Comparison of ENCODE assay signal across 22 cellular contexts in genomic region chr1:235595079-235595478, GRCh38. TPM values are rescaled to one million over a fixed set of nuclear protein-coding genes. Genes with fewer than 3 reads are reported as not detected.
A peak's percentile ranks its signal among the peaks of the same experiment; 100 is the strongest.
DNase-seq lines count a peak whose midpoint lies in the region; ATAC-seq, FAIRE-seq and TF ChIP-seq lines count a peak whose summit lies in the region.
"Had no signal": no experiment of that assay in that cellular context is flagged by ENCODE, and none has a peak within 500 bp of the region (broad histone marks: within the 10 kb centered on the region; RNA-seq: fewer than 3 reads in every experiment).

No MANE protein-coding gene starts in this region.

- peak in 1 of 2 donors; percentile 28 for ATAC-seq in natural killer cell treated with Interleukin-12 subunit alpha and Interleukin-12 subunit beta and Interleukin-15 and Interleukin-18, amount 100 ng/mL, for 72 hours
- ATAC-seq in natural killer cell (no peak), HG02840 (IDR thresholded peaks at IDR 0.05; ENCODE audit: low FRiP score, unreplicated experiment) (no peak)
- ATAC-seq: A549 had no signal

- peaks cover 6 to 8% of the 10 kb centered on the region in 2 donors for H3K4me1 Mint-ChIP-seq in natural killer cell treated with Interleukin-12 subunit alpha and Interleukin-12 subunit beta and Interleukin-15 and Interleukin-18, amount 100 ng/mL, for 72 hours (ENCODE audit: low read depth in 2 of 2)
- peaks cover 8 to 9% of the 10 kb centered on the region in 2 donors for H3K4me1 Mint-ChIP-seq in natural killer cell
- no peaks in the 10 kb centered on the region for H3K4me1 Mint-ChIP-seq in chondrocyte (ENCODE audit: low read depth)

- H3K4me3 Mint-ChIP-seq in natural killer cell treated with Interleukin-12 subunit alpha and Interleukin-12 subunit beta and Interleukin-15 and Interleukin-18, amount 100 ng/mL, for 72 hours: no peak overlapping the region
- no peak overlapping the region for H3K4me3 Mint-ChIP-seq in natural killer cell
- no peak overlapping the region for H3K4me3 Mint-ChIP-seq in chondrocyte (ENCODE audit: unreplicated experiment)
- H3K4me3 Mint-ChIP-seq: CD14-positive monocyte; CD4-positive, alpha-beta T cell; CD8-positive, alpha-beta memory T cell; HFFc6 had no signal

- DNase-seq in natural killer cell treated with Interleukin-12 subunit alpha and Interleukin-12 subunit beta and Interleukin-15 and Interleukin-18, amount 100 ng/mL, for 72 hours (ENCODE audit: low spot score): peak; percentile 0
- no peak for DNase-seq in natural killer cell
- DNase-seq in chondrocyte (ENCODE audit: low spot score): peak; percentile 44
- peak; percentile 66 for DNase-seq in posterior vena cava (ENCODE audit: low spot score)
- DNase-seq in NCI-H748 (lab: John Stamatoyannopoulos, UW; ENCODE audit: unreplicated experiment): no peak
- no peak for DNase-seq in D721Med (ENCODE audit: insufficient read length, low spot score)
- DNase-seq: 8988T; ACHN; AML-193; BE2C; CD4-positive, alpha-beta T cell; CD8-positive, alpha-beta memory T cell; DMS53; DMS79 treated with DMSO at 0.1 percent for 48 hours; GF-D8; GOT3; HFFc6 had no signal

- no peak for FAIRE-seq in D721Med (lab: Jason Lieb, UNC)
- FAIRE-seq: A549, GM12892, H54 had no signal

- H3K36me3 Mint-ChIP-seq in natural killer cell treated with Interleukin-12 subunit alpha and Interleukin-12 subunit beta and Interleukin-15 and Interleukin-18, amount 100 ng/mL, for 72 hours: no peaks in the 10 kb centered on the region
- H3K36me3 Mint-ChIP-seq in natural killer cell: no peaks in the 10 kb centered on the region
- H3K36me3 Mint-ChIP-seq in chondrocyte (ENCODE audit: low read depth): no peaks in the 10 kb centered on the region
- H3K36me3 Mint-ChIP-seq: CD14-positive monocyte; CD8-positive, alpha-beta memory T cell had no signal

- no peaks in the 10 kb centered on the region for H3K9me3 Mint-ChIP-seq in natural killer cell treated with Interleukin-12 subunit alpha and Interleukin-12 subunit beta and Interleukin-15 and Interleukin-18, amount 100 ng/mL, for 72 hours
- no peaks in the 10 kb centered on the region for H3K9me3 Mint-ChIP-seq in natural killer cell
- H3K9me3 Mint-ChIP-seq in chondrocyte (ENCODE audit: low read depth): no peaks in the 10 kb centered on the region
- H3K9me3 Mint-ChIP-seq: CD4-positive, alpha-beta T cell; HFFc6 had no signal

- intact Hi-C loops in natural killer cell (cut with micrococcal nuclease): no loop called here
- intact Hi-C loops in posterior vena cava (cut with DNase I): no loop called here

- no peak overlapping the region for H3K27ac Mint-ChIP-seq in natural killer cell treated with Interleukin-12 subunit alpha and Interleukin-12 subunit beta and Interleukin-15 and Interleukin-18, amount 100 ng/mL, for 72 hours
- H3K27ac Mint-ChIP-seq in natural killer cell (no peak overlapping the region), chondrocyte (ENCODE audit: unreplicated experiment) (no peak overlapping the region)
- H3K27ac Mint-ChIP-seq: CD14-positive monocyte; CD4-positive, alpha-beta T cell; CD8-positive, alpha-beta memory T cell; HFFc6 had no signal

- TF ChIP-seq CTCF in natural killer cell (IDR thresholded peaks at IDR 0.05) (no peak), chondrocyte (IDR thresholded peaks at IDR 0.05) (no peak), D721Med (IDR thresholded peaks at IDR 0.05; ENCODE audit: insufficient read depth, missing control alignments) (no peak)

- peaks cover 8 to 16% of the 10 kb centered on the region in 2 donors for H3K27me3 Mint-ChIP-seq in natural killer cell treated with Interleukin-12 subunit alpha and Interleukin-12 subunit beta and Interleukin-15 and Interleukin-18, amount 100 ng/mL, for 72 hours
- H3K27me3 Mint-ChIP-seq in natural killer cell (ENCODE audit: low read depth in 2 of 2) (peaks cover 7 to 8% of the 10 kb centered on the region in 2 donors), chondrocyte (ENCODE audit: low read depth) (no peaks in the 10 kb centered on the region)

RNA-seq across cellular contexts. Expression of gene GNG4, which starts 54.5 kb away (rescaled TPM):
- under 1 TPM in 1 of 2 donors, not detected in 1; 0.19 TPM for total RNA-seq in natural killer cell treated with Interleukin-12 subunit alpha and Interleukin-12 subunit beta and Interleukin-15 and Interleukin-18, amount 100 ng/mL, for 72 hours
- under 1 TPM in 2 of 3 donors, not detected in 1; 0.07 to 0.12 TPM for total RNA-seq in natural killer cell
- total RNA-seq in chondrocyte: 0.19 to 0.60 TPM (median 0.38 TPM) in 3 replicates
- total RNA-seq in posterior vena cava: under 1 TPM; 0.32 to 0.38 TPM
- total RNA-seq: CD4-positive, alpha-beta T cell had no signal

Comparison
In these comparisons a context has a peak if more than half of its experiments do, and no peak if none do; other contexts are left out.
1. DNase-seq: peak in natural killer cell treated with Interleukin-12 subunit alpha and Interleukin-12 subunit beta and Interleukin-15 and Interleukin-18, amount 100 ng/mL, for 72 hours (single experiment), chondrocyte (single experiment) and posterior vena cava (single experiment); none in natural killer cell (single experiment), NCI-H748 (single experiment) and D721Med (single experiment).